ENCODE assay signal across 8 cellular contexts in the genomic region with DNA sequence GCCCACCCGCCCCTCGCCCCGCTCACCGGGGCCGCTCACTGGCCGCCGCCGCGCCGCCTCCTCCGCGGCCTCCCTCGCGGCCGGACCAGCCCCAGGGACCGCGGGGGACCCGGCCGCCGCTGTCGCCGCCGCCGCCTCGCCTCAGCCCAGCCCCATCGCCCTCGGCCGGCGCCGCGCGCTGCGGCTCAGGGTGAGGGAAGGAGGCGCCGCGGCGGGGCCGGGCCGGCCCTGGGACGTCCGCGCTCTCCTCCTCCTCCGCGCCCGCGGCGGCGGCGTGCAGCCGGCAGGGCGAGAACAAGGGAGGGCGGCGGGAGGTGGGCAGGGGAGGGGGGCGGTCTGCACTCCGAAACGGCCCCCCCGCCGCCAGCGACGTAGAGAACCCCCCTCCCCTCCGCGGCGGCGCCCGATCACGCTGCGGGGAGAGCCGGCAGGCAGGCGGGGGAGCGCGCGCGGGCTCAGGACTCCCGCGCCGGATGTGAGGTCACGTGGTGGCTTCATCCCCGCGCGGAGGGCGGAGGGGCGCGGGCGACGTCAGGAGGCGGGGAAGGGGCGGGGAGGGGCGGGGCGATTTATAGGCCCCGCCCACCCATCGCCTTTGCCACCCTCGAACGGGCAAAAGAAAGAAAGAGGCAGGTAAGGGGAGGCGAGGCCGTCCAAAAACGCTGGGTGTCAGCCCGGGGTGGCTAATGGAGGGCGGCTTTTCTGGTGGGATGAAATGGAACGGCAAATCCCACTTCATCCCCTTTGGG. TPM values are rescaled to one million over a fixed set of nuclear protein-coding genes. Genes with fewer than 3 reads are reported as not detected.
DNase-seq lines count a peak whose midpoint lies in the region; ATAC-seq and TF ChIP-seq lines count a peak whose summit lies in the region.

A gene (minus strand): TSS at position 463 of the 749 bp plus-strand sequence. CDS start 24,812 bp downstream, outside the sequence.

- TF ChIP-seq CTCF in left lung (IDR thresholded peaks at IDR 0.05), result no peak

- H3K36me3 ChIP-seq in BLaER1 (peaks cover 20% of the 10 kb centered on the region), left lung (peaks cover 0 to 6% of the 10 kb centered on the region in 2 donors)

- peak within 1 kb of the TSS; percentile 98 for H3K4me2 ChIP-seq in BLaER1

- intact Hi-C loops in left lung (cut with DNase I), result no loop called here

- H3K27me3 ChIP-seq in BLaER1 (peaks cover 8% of the 10 kb centered on the region), left lung (no peaks in the 10 kb centered on the region)

- H3K4me3 ChIP-seq in BLaER1 (peak within 1 kb of the TSS; percentile 88), left lung (peak within 1 kb of the TSS; percentile 66 to 68)

- H3K9me3 ChIP-seq in BLaER1 (no peaks in the 10 kb centered on the region), left lung (no peaks in the 10 kb centered on the region)

- peak within 1 kb of the TSS; percentile 92 for H3K9ac ChIP-seq in BLaER1

- H4K20me1 ChIP-seq in BLaER1, result peaks cover 45% of the 10 kb centered on the region

- ATAC-seq in GM19351 (IDR thresholded peaks at IDR 0.05; ENCODE audit: unreplicated experiment) (peak; percentile 54), HG03520 (IDR thresholded peaks at IDR 0.05; ENCODE audit: unreplicated experiment) (peak; percentile 65), left lung (peak; percentile 90)

- H3K4me1 ChIP-seq in BLaER1, result peaks cover 45% of the 10 kb centered on the region
- peaks cover 5 to 79% of the 10 kb centered on the region in 2 donors for H3K4me1 ChIP-seq in left lung

- H3K27ac ChIP-seq in BLaER1 (peak within 1 kb of the TSS; percentile 92), left lung (peak within 1 kb of the TSS; percentile 83 to 87)

- peak; percentile 88 for DNase-seq in NCI-H748 (lab: John Stamatoyannopoulos, UW; ENCODE audit: unreplicated experiment)
- DNase-seq in activated CD4-positive, alpha-beta T cell treated with anti-CD3 and anti-CD28 coated beads, Interleukin-2, amount 50 U/mL, for 24 hours (ENCODE audit: low read depth in 1 of 2, low spot score in 1 of 2), result peak; percentile 80 to 83
- peak; percentile 82 for DNase-seq in dedifferentiated amniotic fluid mesenchymal stem cell (ENCODE audit: extremely low spot score)
- peak; percentile 90 to 97 for DNase-seq in left lung
- peak; percentile 88 for DNase-seq in stimulated activated CD4-positive, alpha-beta T cell treated with anti-CD3 and anti-CD28 coated beads, Interleukin-4, amount 100 ng/mL, for 1 hour

RNA-seq across cellular contexts. Expression of the gene that starts here (rescaled TPM):
- 100 to 1,000 TPM; 121 to 123 TPM for total RNA-seq in left lung

Comparison
In these comparisons a context has a peak if more than half of its experiments do, and no peak if none do; other contexts are left out.
1. Peak in every context shown above with its lines: DNase-seq, ATAC-seq, H3K4me3 ChIP-seq and H3K27ac ChIP-seq.